ENCODE assay signal across 8 cellular contexts in the genomic region with DNA sequence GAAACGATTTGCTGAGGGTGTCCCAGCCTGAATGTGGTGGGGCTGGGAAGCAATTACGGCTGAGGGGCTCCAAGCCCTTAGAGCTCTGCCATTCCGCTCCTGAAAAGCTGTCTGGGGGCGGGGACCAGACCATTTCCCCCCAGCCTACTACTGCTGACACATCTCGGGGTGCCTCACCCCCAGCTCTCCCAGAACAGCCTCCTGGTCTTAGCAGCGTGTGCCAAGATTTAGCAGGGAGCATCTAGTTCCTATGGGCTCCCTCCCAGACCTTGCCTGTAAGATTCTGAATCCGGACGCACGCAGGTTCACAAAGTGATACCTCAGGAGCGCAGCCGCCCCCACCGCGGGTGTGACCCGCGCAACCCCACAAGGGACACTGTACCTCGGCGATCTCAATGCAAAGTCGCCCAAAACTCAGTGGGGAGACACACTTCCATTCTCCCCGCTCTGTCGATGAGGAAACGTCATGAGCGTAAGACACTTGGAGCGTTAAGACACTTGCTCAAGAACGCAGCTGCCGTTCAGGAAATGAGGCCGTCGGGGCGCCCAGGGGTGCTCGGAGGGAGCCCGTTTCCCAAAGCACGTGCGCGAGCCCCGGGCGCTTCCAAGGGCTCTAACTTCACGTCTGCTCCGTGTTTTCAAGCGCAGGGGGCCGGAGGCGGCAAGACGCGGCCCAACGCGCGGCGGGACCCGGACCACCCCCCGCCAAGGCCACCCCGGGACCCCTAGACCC. TPM values are rescaled to one million over a fixed set of nuclear protein-coding genes. Genes with fewer than 3 reads are reported as not detected.
A peak's percentile ranks its signal among the peaks of the same experiment; 100 is the strongest.
DNase-seq lines count a peak whose midpoint lies in the region; ATAC-seq, FAIRE-seq and TF ChIP-seq lines count a peak whose summit lies in the region.

No MANE protein-coding gene starts in this region.

- H3K4me3 ChIP-seq in BLaER1 (peak overlapping the region; percentile 85), GM12878 (peak overlapping the region; percentile 98)

- H3K4me1 ChIP-seq in BLaER1, result peaks cover 51% of the 10 kb centered on the region
- peaks cover 4% of the 10 kb centered on the region; the same call in 1 of the 2 replicates for H3K4me1 ChIP-seq in GM12878 (ENCODE audit: control insufficient read depth, insufficient read depth, low read length)

- peak; percentile 11 for ATAC-seq in GM19372 (IDR thresholded peaks at IDR 0.05; ENCODE audit: low read depth, unreplicated experiment)
- peak; percentile 31 for ATAC-seq in HG03439 (IDR thresholded peaks at IDR 0.05; ENCODE audit: unreplicated experiment)
- ATAC-seq in GM12878, result peak; percentile 65

- H3K9me3 ChIP-seq in BLaER1 (no peaks in the 10 kb centered on the region), GM12878 (replicated peaks; ENCODE audit: control insufficient read depth, insufficient read depth, low read length) (peaks cover 3% of the 10 kb centered on the region; the same call in 1 of the 3 replicates)

- intact Hi-C loops in GM12878 (cut with micrococcal nuclease; ENCODE audit: unreplicated experiment), result no loop called here

- H3K27ac ChIP-seq in BLaER1 (peak overlapping the region; percentile 97), GM12878 (ENCODE audit: control insufficient read depth, insufficient read depth) (peak overlapping the region; percentile 89)

- TF ChIP-seq CTCF in GM12878 (IDR thresholded peaks at IDR 0.05 in 2 of 3, conservative IDR thresholded peaks at IDR 0.05 in 1 of 3; ENCODE audit: control insufficient read depth in 2 of 3, extremely low read depth in 1 of 3, insufficient read depth in 1 of 3, low read depth in 3 of 3, low read length in 3 of 3), result no peak

- peak; percentile 11 to 68 (median 39) for DNase-seq in T-helper 1 cell
- no peak for DNase-seq in GM12878 (ENCODE audit: low read depth, low spot score)
- peak; percentile 29 for DNase-seq in iPS-NIHi11 (ENCODE audit: low spot score)
- peak; percentile 67 for DNase-seq in stimulated activated CD4-positive, alpha-beta T cell treated with anti-CD3 and anti-CD28 coated beads, Interleukin-15, amount 100 ng/mL, for 24 hours
- no peak for DNase-seq in HPDE6-E6E7 (ENCODE audit: extremely low spot score)

- in situ Hi-C loops in GM12878 (cut with MboI), result no loop called here

- no peak for TF ChIP-seq RAD21 in GM12878 (IDR thresholded peaks at IDR 0.05; ENCODE audit: insufficient read depth, low read depth, low read length)

- no peak for TF ChIP-seq POLR2A in GM12878 (IDR thresholded peaks at IDR 0.05; ENCODE audit: low read depth, low read length)

- H3K27me3 ChIP-seq in BLaER1 (no peaks in the 10 kb centered on the region), GM12878 (replicated peaks in 1 of 2; ENCODE audit: control insufficient read depth in 2 of 2, insufficient read depth in 2 of 2, low read length in 1 of 2) (no peaks in the 10 kb centered on the region)

- peak overlapping the region; percentile 96 for H3K9ac ChIP-seq in BLaER1
- H3K9ac ChIP-seq in GM12878 (ENCODE audit: control insufficient read depth, insufficient read depth, low read length), result peak overlapping the region; percentile 91

- WGBS in GM12878 (ENCODE audit: insufficient coverage, insufficient replicate concordance, low lambda C conversion rate, missing lambda C conversion rate), result 1% methylated on average over 48 of the region's 49 CpGs

- SMC1A ChIA-PET in GM12878 (lab: Charles Lee; ENCODE audit: uncharacterized antibody, unreplicated experiment), result interaction anchor here (1.0 to 1.4 kb wide), 3 partner anchors 9 to 33 kb away, joined by 3 to 5 read pairs (median 4); no protein-coding TSS in a partner anchor

- RAD21 ChIA-PET in GM12878 (lab: Charles Lee; ENCODE audit: unreplicated experiment), result interaction anchor here (1.1 to 1.7 kb wide), 4 partner anchors 11 to 339 kb away, joined by 3 to 5 read pairs (median 4); no protein-coding TSS in a partner anchor

- H3K36me3 ChIP-seq in BLaER1 (peaks cover 43% of the 10 kb centered on the region), GM12878 (ENCODE audit: control insufficient read depth in 2 of 2, insufficient read depth in 2 of 2, low read length in 1 of 2) (peaks cover 15 to 19% of the 10 kb centered on the region in 2 experiments)

- no peak for FAIRE-seq in GM12878 (lab: Jason Lieb, UNC)

- no TSS peak for BruUV-seq in GM12878 (replicated peaks; lab: Mats Ljungman, UMichigan)

- CTCF ChIA-PET in GM12878 (lab: Yijun Ruan, JAX), result interaction anchor here (0.9 to 1.7 kb wide), 4 partner anchors 21 to 335 kb away, joined by 4 read pairs; no protein-coding TSS in a partner anchor

- H3K79me2 ChIP-seq in GM12878 (ENCODE audit: control insufficient read depth, insufficient read depth, low read length), result peaks cover 42% of the 10 kb centered on the region

- peaks cover 47% of the 10 kb centered on the region for H4K20me1 ChIP-seq in BLaER1
- H4K20me1 ChIP-seq in GM12878 (ENCODE audit: control insufficient read depth, insufficient read depth), result no peaks in the 10 kb centered on the region

- POLR2A ChIA-PET in GM12878 (lab: Charles Lee), result interaction anchor here (0.6 to 1.7 kb wide), 7 partner anchors 11 to 38 kb away, joined by 3 to 5 read pairs (median 4); partner anchors contain the start of genes GLOD4, MRM3 and VPS53

- peak overlapping the region; percentile 82 for H2AFZ ChIP-seq in GM12878 (ENCODE audit: control insufficient read depth, low read depth, low read length)

- peak overlapping the region; percentile 99 for H3K4me2 ChIP-seq in BLaER1
- H3K4me2 ChIP-seq in GM12878 (ENCODE audit: control insufficient read depth, insufficient read depth), result peak overlapping the region; percentile 96

- TF ChIP-seq EP300 in GM12878 (IDR thresholded peaks at IDR 0.05; ENCODE audit: borderline replicate concordance in 1 of 2, control insufficient read depth in 1 of 2, low read depth in 2 of 2, low read length in 2 of 2), result no peak

RNA-seq across cellular contexts. Expression of gene GEMIN4, which starts 0.6 kb away (rescaled TPM):
- total RNA-seq in GM12878 (2013; cell fraction: nucleolus; rRNA removed), result 28.8 and 31.2 TPM in 2 replicates
- 32.9 and 37.3 TPM in 2 replicates for total RNA-seq in GM12878 (2014; rRNA removed)
- total RNA-seq in GM12878 (2014; rRNA removed; fragmentation: Illumina TruSeq; extraction: Trizol), result 10.1 and 11.9 TPM in 2 replicates
- total RNA-seq in GM12878 (2021), result 47.7 and 49.1 TPM in 2 replicates
- polyA plus RNA-seq in GM12878 (2011; ENCODE audit: low read depth), result 13.8 TPM
- 7.0 and 31.6 TPM in 2 replicates for polyA plus RNA-seq in GM12878 (2011; rRNA removed)
- 24.3 and 27.8 TPM in 2 replicates for polyA plus RNA-seq in GM12878 (2011; cell fraction: cytosol; rRNA removed)
- 40.0 and 46.3 TPM in 2 replicates for polyA plus RNA-seq in GM12878 (2011; cell fraction: nucleus; rRNA removed)
- 20.9 and 22.6 TPM in 2 replicates for polyA plus RNA-seq in GM12878 (2012)
- 28.0 and 48.2 TPM in 2 replicates for polyA plus RNA-seq in GM12878 (2014; fragmentation: Illumina TruSeq; extraction: Trizol)
- polyA plus RNA-seq in GM12878 (2014; fragmentation: Nextera tagmentation; extraction: Ambion mirVana), result 1 to 10 TPM; 2.4 to 5.0 TPM
- polyA plus RNA-seq in GM12878 (2014; rRNA removed), result 27.3 and 33.1 TPM in 2 replicates
- 10 to 100 TPM; 53.3 to 55.6 TPM for polyA plus RNA-seq in GM12878 (2016; fragmentation: Nextera tagmentation; extraction: Ambion mirVana)
- 29.4 and 35.0 TPM in 2 replicates for polyA minus RNA-seq in GM12878 (2011; rRNA and poly(A)+ RNA removed)
- 10.4 and 15.1 TPM in 2 replicates for polyA minus RNA-seq in GM12878 (2011; cell fraction: cytosol; rRNA and poly(A)+ RNA removed)
- polyA minus RNA-seq in GM12878 (2011; cell fraction: nucleus; rRNA and poly(A)+ RNA removed), result 25.1 and 40.4 TPM in 2 replicates

RNA-seq across cellular contexts. Expression of gene TLCD3A, which starts 19.0 kb away (rescaled TPM):
- 22.6 and 25.4 TPM in 2 replicates for total RNA-seq in GM12878 (2013; cell fraction: nucleolus; rRNA removed)
- total RNA-seq in GM12878 (2014; rRNA removed) (14.6 and 18.8 TPM in 2 replicates), GM12878 (2014; rRNA removed; fragmentation: Illumina TruSeq; extraction: Trizol) (16.1 and 17.3 TPM in 2 replicates), GM12878 (2021) (23.6 and 27.9 TPM in 2 replicates)
- polyA plus RNA-seq in GM12878 (2011; ENCODE audit: low read depth), result 14.1 TPM
- polyA plus RNA-seq in GM12878 (2011; rRNA removed) (24.0 and 29.7 TPM in 2 replicates), GM12878 (2014; fragmentation: Illumina TruSeq; extraction: Trizol) (21.8 and 24.0 TPM in 2 replicates), GM12878 (2014; fragmentation: Nextera tagmentation; extraction: Ambion mirVana) (1 to 10 TPM; 2.9 to 6.2 TPM), GM12878 (2014; rRNA removed) (20.4 and 25.9 TPM in 2 replicates), GM12878 (2016; fragmentation: Nextera tagmentation; extraction: Ambion mirVana) (10 to 100 TPM; 14.3 to 16.8 TPM)
- 44.3 and 48.0 TPM in 2 replicates for polyA plus RNA-seq in GM12878 (2011; cell fraction: cytosol; rRNA removed)
- polyA plus RNA-seq in GM12878 (2011; cell fraction: nucleus; rRNA removed), result 17.3 and 20.9 TPM in 2 replicates
- 18.5 and 20.6 TPM in 2 replicates for polyA plus RNA-seq in GM12878 (2012)
- 59.7 and 62.1 TPM in 2 replicates for polyA minus RNA-seq in GM12878 (2011; rRNA and poly(A)+ RNA removed)
- polyA minus RNA-seq in GM12878 (2011; cell fraction: cytosol; rRNA and poly(A)+ RNA removed), result 13.5 and 14.9 TPM in 2 replicates
- polyA minus RNA-seq in GM12878 (2011; cell fraction: nucleus; rRNA and poly(A)+ RNA removed), result 8.7 and 12.3 TPM in 2 replicates

RNA-seq across cellular contexts. Expression of gene GLOD4, which starts 30.6 kb away (rescaled TPM):
- 72.1 and 79.7 TPM in 2 replicates for total RNA-seq in GM12878 (2013; cell fraction: nucleolus; rRNA removed)
- total RNA-seq in GM12878 (2014; rRNA removed) (40.8 and 53.9 TPM in 2 replicates), GM12878 (2014; rRNA removed; fragmentation: Illumina TruSeq; extraction: Trizol) (59.9 and 65.3 TPM in 2 replicates), GM12878 (2021) (68.2 and 72.0 TPM in 2 replicates)
- polyA plus RNA-seq in GM12878 (2011; ENCODE audit: low read depth), result 37.5 TPM
- polyA plus RNA-seq in GM12878 (2011; rRNA removed) (87.1 and 108 TPM in 2 replicates), GM12878 (2014; fragmentation: Illumina TruSeq; extraction: Trizol) (67.4 and 72.0 TPM in 2 replicates), GM12878 (2014; fragmentation: Nextera tagmentation; extraction: Ambion mirVana) (100 to 1,000 TPM in 1 of 2 experiments, 10 to 100 TPM in 1; 83.4 to 107 TPM), GM12878 (2014; rRNA removed) (67.1 and 79.0 TPM in 2 replicates), GM12878 (2016; fragmentation: Nextera tagmentation; extraction: Ambion mirVana) (10 to 100 TPM; 90.7 to 91.3 TPM)
- polyA plus RNA-seq in GM12878 (2011; cell fraction: cytosol; rRNA removed), result 34.3 and 46.0 TPM in 2 replicates
- 47.0 and 56.4 TPM in 2 replicates for polyA plus RNA-seq in GM12878 (2011; cell fraction: nucleus; rRNA removed)
- 45.5 and 52.9 TPM in 2 replicates for polyA plus RNA-seq in GM12878 (2012)
- 20.7 and 26.4 TPM in 2 replicates for polyA minus RNA-seq in GM12878 (2011; rRNA and poly(A)+ RNA removed)
- 13.1 and 18.4 TPM in 2 replicates for polyA minus RNA-seq in GM12878 (2011; cell fraction: cytosol; rRNA and poly(A)+ RNA removed)
- 12.3 and 22.7 TPM in 2 replicates for polyA minus RNA-seq in GM12878 (2011; cell fraction: nucleus; rRNA and poly(A)+ RNA removed)

RNA-seq across cellular contexts. Expression of gene MRM3, which starts 30.7 kb away (rescaled TPM):
- 24.1 and 26.7 TPM in 2 replicates for total RNA-seq in GM12878 (2013; cell fraction: nucleolus; rRNA removed)
- total RNA-seq in GM12878 (2014; rRNA removed) (43.3 and 48.9 TPM in 2 replicates), GM12878 (2014; rRNA removed; fragmentation: Illumina TruSeq; extraction: Trizol) (19.1 and 22.4 TPM in 2 replicates), GM12878 (2021) (25.7 and 26.9 TPM in 2 replicates)
- 10.6 TPM for polyA plus RNA-seq in GM12878 (2011; ENCODE audit: low read depth)
- polyA plus RNA-seq in GM12878 (2011; rRNA removed) (30.3 and 34.2 TPM in 2 replicates), GM12878 (2014; fragmentation: Illumina TruSeq; extraction: Trizol) (16.5 and 18.7 TPM in 2 replicates), GM12878 (2014; fragmentation: Nextera tagmentation; extraction: Ambion mirVana) (1 to 10 TPM; 2.3 to 6.0 TPM), GM12878 (2014; rRNA removed) (26.3 and 34.1 TPM in 2 replicates), GM12878 (2016; fragmentation: Nextera tagmentation; extraction: Ambion mirVana) (10 to 100 TPM; 41.0 to 41.8 TPM)
- polyA plus RNA-seq in GM12878 (2011; cell fraction: cytosol; rRNA removed), result 32.6 and 34.1 TPM in 2 replicates
- polyA plus RNA-seq in GM12878 (2011; cell fraction: nucleus; rRNA removed), result 18.5 and 23.9 TPM in 2 replicates
- polyA plus RNA-seq in GM12878 (2012), result 18.2 and 19.4 TPM in 2 replicates
- polyA minus RNA-seq in GM12878 (2011; rRNA and poly(A)+ RNA removed), result 22.7 and 24.3 TPM in 2 replicates
- 11.4 and 11.9 TPM in 2 replicates for polyA minus RNA-seq in GM12878 (2011; cell fraction: cytosol; rRNA and poly(A)+ RNA removed)
- 18.3 and 31.4 TPM in 2 replicates for polyA minus RNA-seq in GM12878 (2011; cell fraction: nucleus; rRNA and poly(A)+ RNA removed)

RNA-seq across cellular contexts. Expression of gene VPS53, which starts 36.8 kb away (rescaled TPM):
- 75.2 and 78.3 TPM in 2 replicates for total RNA-seq in GM12878 (2013; cell fraction: nucleolus; rRNA removed)
- total RNA-seq in GM12878 (2014; rRNA removed) (12.0 and 12.2 TPM in 2 replicates), GM12878 (2014; rRNA removed; fragmentation: Illumina TruSeq; extraction: Trizol) (10.2 and 11.2 TPM in 2 replicates), GM12878 (2021) (43.0 and 48.0 TPM in 2 replicates)
- 7.2 TPM for polyA plus RNA-seq in GM12878 (2011; ENCODE audit: low read depth)
- polyA plus RNA-seq in GM12878 (2011; rRNA removed) (13.0 and 15.4 TPM in 2 replicates), GM12878 (2014; fragmentation: Illumina TruSeq; extraction: Trizol) (13.9 and 15.5 TPM in 2 replicates), GM12878 (2014; fragmentation: Nextera tagmentation; extraction: Ambion mirVana) (1 to 10 TPM; 1.9 to 2.0 TPM), GM12878 (2014; rRNA removed) (13.5 and 16.1 TPM in 2 replicates), GM12878 (2016; fragmentation: Nextera tagmentation; extraction: Ambion mirVana) (10 to 100 TPM; 15.8 to 16.8 TPM)
- 13.6 and 15.0 TPM in 2 replicates for polyA plus RNA-seq in GM12878 (2011; cell fraction: cytosol; rRNA removed)
- 15.6 and 16.9 TPM in 2 replicates for polyA plus RNA-seq in GM12878 (2011; cell fraction: nucleus; rRNA removed)
- 18.0 and 24.0 TPM in 2 replicates for polyA plus RNA-seq in GM12878 (2012)
- 67.3 and 122 TPM in 2 replicates for polyA minus RNA-seq in GM12878 (2011; rRNA and poly(A)+ RNA removed)
- polyA minus RNA-seq in GM12878 (2011; cell fraction: cytosol; rRNA and poly(A)+ RNA removed), result 15.9 and 30.5 TPM in 2 replicates
- polyA minus RNA-seq in GM12878 (2011; cell fraction: nucleus; rRNA and poly(A)+ RNA removed), result 36.3 and 54.1 TPM in 2 replicates

Comparison
In these comparisons a context has a peak if more than half of its experiments do, and no peak if none do; other contexts are left out.
1. ATAC-seq: peak in every context shown above with its lines; median percentile 65 in GM12878; 31 in HG03439; 11 in GM19372.
2. DNase-seq: peak in T-helper 1 cell (5 of 5), iPS-NIHi11 (single experiment) and stimulated activated CD4-positive, alpha-beta T cell treated with anti-CD3 and anti-CD28 coated beads, Interleukin-15, amount 100 ng/mL, for 24 hours (single experiment); none in GM12878 (single experiment) and HPDE6-E6E7 (single experiment).